Comparison of ENCODE assay signal across 12 cellular contexts in the genomic region with DNA sequence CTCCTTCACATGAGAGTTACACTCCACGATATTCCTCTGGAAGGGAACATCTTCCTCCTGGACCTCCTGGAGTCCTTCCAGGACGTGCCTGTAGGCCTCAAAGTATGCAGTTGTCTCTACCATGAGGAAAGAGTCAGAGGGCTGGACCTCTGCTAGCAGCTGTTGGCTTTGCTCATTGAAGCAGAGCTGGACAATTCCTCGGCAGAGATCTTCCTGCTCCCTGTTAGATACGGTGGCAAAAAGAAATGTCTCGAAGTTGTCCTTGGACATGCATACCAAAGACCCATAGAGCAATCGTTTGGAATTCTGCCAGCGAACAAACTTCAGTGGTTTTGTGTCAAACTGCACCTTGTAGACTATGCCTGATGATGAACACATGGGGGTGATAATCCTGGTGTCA. TPM values are rescaled to one million over a fixed set of nuclear protein-coding genes. Genes with fewer than 3 reads are reported as not detected.
DNase-seq lines count a peak whose midpoint lies in the region; ATAC-seq and TF ChIP-seq lines count a peak whose summit lies in the region.
"Had no signal": no experiment of that assay in that cellular context is flagged by ENCODE, and none has a peak within 500 bp of the region (broad histone marks: within the 10 kb centered on the region; RNA-seq: fewer than 3 reads in every experiment).

No MANE protein-coding gene starts in this region.

- H3F3A ChIP-seq in SU-DHL-6 (ENCODE audit: insufficient read depth) = peaks cover 6% of the 10 kb centered on the region; the same call in 1 of the 2 replicates

- CTCF ChIA-PET in CD8-positive, alpha-beta memory T cell (lab: Charles Lee) = interaction anchor here (1.0 kb wide), 1 partner anchor 53 kb away, joined by 4 read pairs; no protein-coding TSS in a partner anchor

- TF ChIP-seq CTCF in SU-DHL-6 (IDR thresholded peaks at IDR 0.05; ENCODE audit: insufficient read depth, low read length, poor library complexity, severe bottlenecking) (no peak), fibroblast of the aortic adventitia (IDR thresholded peaks at IDR 0.05; ENCODE audit: insufficient read depth, low read length) (no peak)

- ATAC-seq in HG02642 (IDR thresholded peaks at IDR 0.05; ENCODE audit: poor library complexity, unreplicated experiment) = no peak

- H3K27me3 ChIP-seq in ACC112 (ENCODE audit: insufficient read depth, low read length) (no peaks in the 10 kb centered on the region), SU-DHL-6 (ENCODE audit: low read length) (no peaks in the 10 kb centered on the region)
- no peaks in the 10 kb centered on the region for H3K27me3 ChIP-seq in CD8-positive, alpha-beta memory T cell (ENCODE audit: insufficient read depth, low read length, poor library complexity, severe bottlenecking)

- H3K9me3 ChIP-seq in CD8-positive, alpha-beta memory T cell (ENCODE audit: low read length) = no peaks in the 10 kb centered on the region
- no peaks in the 10 kb centered on the region for H3K9me3 ChIP-seq in SU-DHL-6 (ENCODE audit: insufficient read depth, low read length)

- H3K79me2 ChIP-seq in ACC112 (ENCODE audit: control insufficient read depth, insufficient read depth, low read length, unreplicated experiment) (peaks cover 93% of the 10 kb centered on the region), SU-DHL-6 (ENCODE audit: insufficient read depth, low read length) (peaks cover 56% of the 10 kb centered on the region)

- H3K36me3 ChIP-seq in ACC112 (ENCODE audit: insufficient read depth, low read length) (peaks cover 56% of the 10 kb centered on the region), SU-DHL-6 (ENCODE audit: low read length) (peaks cover 28% of the 10 kb centered on the region)
- peaks cover 59% of the 10 kb centered on the region for H3K36me3 ChIP-seq in CD8-positive, alpha-beta memory T cell (ENCODE audit: insufficient read depth, low read length)

- H3K4me3 Mint-ChIP-seq in CD8-positive, alpha-beta memory T cell = peak overlapping the region; percentile 11 to 73 (median 61)

- no peaks in the 10 kb centered on the region for H3K9me3 Mint-ChIP-seq in CD8-positive, alpha-beta memory T cell

- peaks cover 39% of the 10 kb centered on the region for H3K4me1 ChIP-seq in ACC112 (ENCODE audit: control insufficient read depth, insufficient read depth, low read length, unreplicated experiment)
- H3K4me1 ChIP-seq in CD8-positive, alpha-beta memory T cell (ENCODE audit: insufficient read depth, low read length) = peaks cover 66% of the 10 kb centered on the region

- H3K9ac ChIP-seq in SU-DHL-6 (ENCODE audit: low read length) = no peak overlapping the region

- no peak overlapping the region for H3K4me2 ChIP-seq in SU-DHL-6 (ENCODE audit: low read depth, low read length, poor library complexity, severe bottlenecking)

- H3K4me1 Mint-ChIP-seq in CD8-positive, alpha-beta memory T cell = peaks cover 62 to 84% (median 75%) of the 10 kb centered on the region in 3 donors

- peaks cover 5% of the 10 kb centered on the region; the same call in 1 of the 2 replicates for H4K20me1 ChIP-seq in SU-DHL-6 (ENCODE audit: low read depth, low read length)

- H2AFZ ChIP-seq in ACC112 (ENCODE audit: low read length, unreplicated experiment) (no peak overlapping the region), SU-DHL-6 (ENCODE audit: low read depth, low read length, severe bottlenecking) (no peak overlapping the region)

- peak overlapping the region; percentile 69 for H3K4me3 ChIP-seq in ACC112 (ENCODE audit: low read depth, low read length)
- H3K4me3 ChIP-seq in CD8-positive, alpha-beta memory T cell (ENCODE audit: low read length) = no peak overlapping the region
- no peak overlapping the region for H3K4me3 ChIP-seq in SU-DHL-6 (ENCODE audit: insufficient read depth, low read length, poor library complexity, severe bottlenecking)
- H3K4me3 ChIP-seq in fibroblast of the aortic adventitia (ENCODE audit: low read depth, low read length) = peak overlapping the region; percentile 15

- POLR2A ChIA-PET in CD8-positive, alpha-beta memory T cell (lab: Charles Lee) = interaction anchor here (0.6 kb wide), 1 partner anchor 1523 kb away, joined by 7 read pairs; no protein-coding TSS in a partner anchor

- H3K36me3 Mint-ChIP-seq in CD8-positive, alpha-beta memory T cell = peaks cover 38 to 67% (median 39%) of the 10 kb centered on the region in 3 donors

- H3K27ac ChIP-seq in ACC112 (ENCODE audit: low read depth, low read length) (no peak overlapping the region), SU-DHL-6 (ENCODE audit: low read depth, low read length) (0 out of 2 replicates have a peak overlapping the region, but pooled peaks have one; percentile 17)
- H3K27ac ChIP-seq in CD8-positive, alpha-beta memory T cell (ENCODE audit: low read depth, low read length) = no peak overlapping the region
- H3K27ac ChIP-seq: epithelial cell of prostate had no signal

- H3K27me3 Mint-ChIP-seq in CD8-positive, alpha-beta memory T cell = peaks cover 0 to 1% of the 10 kb centered on the region in 2 donors

- no peaks in the 10 kb centered on the region for H3K9me2 ChIP-seq in SU-DHL-6 (replicated peaks; ENCODE audit: insufficient read depth, low read length)

- no peak for DNase-seq in CD8-positive, alpha-beta memory T cell
- DNase-seq in fibroblast of the aortic adventitia (ENCODE audit: low read depth) (peak; percentile 46), SHP77 treated with DMSO at 0.1 percent for 48 hours (lab: John Stamatoyannopoulos, UW) (no peak), nucleus accumbens (lab: John Stamatoyannopoulos, UW) (no peak), NCI-H146 (lab: John Stamatoyannopoulos, UW) (no peak)
- DNase-seq: amniotic stem cell; DMS 273 treated with DMSO at 0.1 percent for 48 hours; stimulated activated CD4-positive, alpha-beta T cell treated with anti-CD3 and anti-CD28 coated beads, Interleukin-1b, Interleukin-23, amount 100 ng/mL, for 48 hours had no signal

- H3K27ac Mint-ChIP-seq in CD8-positive, alpha-beta memory T cell = peak overlapping the region in 7 of 8 donors; percentile 22 to 91 (median 56)

RNA-seq across cellular contexts. Expression of a gene that starts 7.7 kb away (rescaled TPM):
- 10 to 100 TPM; 55.7 to 58.9 TPM for total RNA-seq in CD8-positive, alpha-beta memory T cell
- 75.9 TPM for polyA plus RNA-seq in CD8-positive, alpha-beta memory T cell
- total RNA-seq in fibroblast of the aortic adventitia (ENCODE audit: low replicate concordance) = 41.5 and 54.5 TPM in 2 replicates

RNA-seq across cellular contexts. Expression of a gene that starts 51.0 kb away (rescaled TPM):
- total RNA-seq in CD8-positive, alpha-beta memory T cell = 10 to 100 TPM; 67.3 to 68.7 TPM
- 50.1 TPM for polyA plus RNA-seq in CD8-positive, alpha-beta memory T cell
- 29.3 and 42.8 TPM in 2 replicates for total RNA-seq in fibroblast of the aortic adventitia (ENCODE audit: low replicate concordance)

Comparison
In these comparisons a context has a peak if more than half of its experiments do, and no peak if none do; other contexts are left out.
1. H3K4me3 ChIP-seq: peak in ACC112 (single experiment) and fibroblast of the aortic adventitia (single experiment); none in CD8-positive, alpha-beta memory T cell (single experiment) and SU-DHL-6 (single experiment).